Comparison of ENCODE assay signal across 17 cellular contexts in genomic region chr9:15246243-15246642, GRCh38.
DNase-seq lines count a peak whose midpoint lies in the region; ATAC-seq and TF ChIP-seq lines count a peak whose summit lies in the region.
"Had no signal": no experiment of that assay in that cellular context is flagged by ENCODE, and none has a peak within 500 bp of the region (broad histone marks: within the 10 kb centered on the region; RNA-seq: fewer than 3 reads in every experiment).

No MANE protein-coding gene starts in this region.

- BruUV-seq in PC-3 (replicated peaks; lab: Mats Ljungman, UMichigan), result no TSS peak

- H3K4me1 Mint-ChIP-seq in stimulated activated effector memory CD8-positive, alpha-beta T cell treated with anti-CD3 and anti-CD28 coated beads, Interleukin-12 subunit alpha, Interleukin-12 subunit beta, amount 100 ng/mL, for 72 hours, result peaks cover 34% of the 10 kb centered on the region

- 0 out of 2 replicates have a peak overlapping the region, but pooled peaks have one; percentile 13 for H3K4me2 ChIP-seq in PC-3 (ENCODE audit: low read length)

- ATAC-seq in PC-3 (no peak), HG03442 (IDR thresholded peaks at IDR 0.05; ENCODE audit: unreplicated experiment) (no peak)
- peak; percentile 61 for ATAC-seq in stimulated activated effector memory CD8-positive, alpha-beta T cell treated with anti-CD3 and anti-CD28 coated beads, Interleukin-12 subunit alpha, Interleukin-12 subunit beta, amount 100 ng/mL, for 72 hours
- ATAC-seq: Panc1 had no signal

- CTCF ChIA-PET in PC-3 (lab: Charles Lee), result no interaction called here

- H3K4me1 ChIP-seq in HUES48 (ENCODE audit: control insufficient read depth, insufficient read depth, low read length) (peaks cover 36% of the 10 kb centered on the region), PC-3 (ENCODE audit: insufficient read depth, low read length) (peaks cover 11% of the 10 kb centered on the region)
- H3K4me1 ChIP-seq: HAP-1 had no signal

- no peak overlapping the region for H3K4me3 ChIP-seq in HUES48 (ENCODE audit: low read depth, low read length)
- no peak overlapping the region for H3K4me3 ChIP-seq in PC-3 (ENCODE audit: low read length)
- H3K4me3 ChIP-seq: HAP-1 had no signal

- no peaks in the 10 kb centered on the region for H4K20me1 ChIP-seq in PC-3 (ENCODE audit: low read length)

- H3K9ac ChIP-seq in HUES48 (ENCODE audit: low read depth, low read length) (no peak overlapping the region), PC-3 (ENCODE audit: low read length) (no peak overlapping the region)

- TF ChIP-seq CTCF in PC-3 (conservative IDR thresholded peaks at IDR 0.05; ENCODE audit: low read depth, low read length), result no peak
- TF ChIP-seq CTCF in GM10266 (IDR thresholded peaks at IDR 0.05; ENCODE audit: control insufficient read depth, insufficient read depth, low read depth, missing control alignments), result no peak

- H3K27ac Mint-ChIP-seq in stimulated activated effector memory CD8-positive, alpha-beta T cell treated with anti-CD3 and anti-CD28 coated beads, Interleukin-12 subunit alpha, Interleukin-12 subunit beta, amount 100 ng/mL, for 72 hours, result no peak overlapping the region

- peak overlapping the region; percentile 78 for H3K27ac ChIP-seq in HUES48 (ENCODE audit: low read depth, low read length)
- no peak overlapping the region for H3K27ac ChIP-seq in PC-3 (ENCODE audit: low read length)
- peak overlapping the region; percentile 65 for H3K27ac ChIP-seq in epithelial cell of prostate

- intact Hi-C loops in PC-3 (cut with micrococcal nuclease), result no loop called here

- no peaks in the 10 kb centered on the region for H3K9me3 Mint-ChIP-seq in stimulated activated effector memory CD8-positive, alpha-beta T cell treated with anti-CD3 and anti-CD28 coated beads, Interleukin-12 subunit alpha, Interleukin-12 subunit beta, amount 100 ng/mL, for 72 hours
- H3K9me3 Mint-ChIP-seq: CD8-positive, alpha-beta memory T cell had no signal

- H3F3A ChIP-seq in PC-3 (ENCODE audit: low read length, unreplicated experiment), result no peaks in the 10 kb centered on the region

- no peaks in the 10 kb centered on the region for H3K36me3 Mint-ChIP-seq in stimulated activated effector memory CD8-positive, alpha-beta T cell treated with anti-CD3 and anti-CD28 coated beads, Interleukin-12 subunit alpha, Interleukin-12 subunit beta, amount 100 ng/mL, for 72 hours

- POLR2A ChIA-PET in PC-3 (lab: Charles Lee; ENCODE audit: unreplicated experiment), result no interaction called here

- H3K9me3 ChIP-seq in HUES48 (ENCODE audit: control insufficient read depth, insufficient read depth, low read length), result no peaks in the 10 kb centered on the region
- H3K9me3 ChIP-seq in PC-3 (ENCODE audit: low read length), result no peaks in the 10 kb centered on the region
- H3K9me3 ChIP-seq: HAP-1 had no signal

- no peak for DNase-seq in PC-3
- no peak for DNase-seq in epithelial cell of prostate (ENCODE audit: low read depth, low spot score)
- DNase-seq in stimulated activated effector memory CD8-positive, alpha-beta T cell treated with anti-CD3 and anti-CD28 coated beads, Interleukin-12 subunit alpha, Interleukin-12 subunit beta, amount 100 ng/mL, for 72 hours (ENCODE audit: low spot score in 2 of 2), result no peak
- DNase-seq in dedifferentiated amniotic fluid mesenchymal stem cell (ENCODE audit: extremely low spot score), result no peak
- no peak for DNase-seq in GM10266 (ENCODE audit: extremely low spot score)
- DNase-seq: CD8-positive, alpha-beta memory T cell; KBM-7; NCI-H1105; NCI-H1694 treated with DMSO at 0.1 percent for 48 hours; NCI-H2171; NCI-H446 treated with DMSO at 0.1 percent for 48 hours; NCI-H748 treated with DMSO at 0.1 percent for 48 hours; SHP77 treated with DMSO at 0.1 percent for 48 hours had no signal

- H3K27me3 ChIP-seq in HUES48 (ENCODE audit: control insufficient read depth, insufficient read depth, low read length) (no peaks in the 10 kb centered on the region), PC-3 (ENCODE audit: low read length) (no peaks in the 10 kb centered on the region)

- no peaks in the 10 kb centered on the region for H3K36me3 ChIP-seq in HUES48 (ENCODE audit: control insufficient read depth, insufficient read depth, low read length)
- H3K36me3 ChIP-seq in PC-3 (ENCODE audit: low read depth, low read length), result no peaks in the 10 kb centered on the region
- H3K36me3 ChIP-seq: HAP-1 had no signal

- no peaks in the 10 kb centered on the region for H3K9me2 ChIP-seq in PC-3 (replicated peaks; ENCODE audit: low read length)

- no peak overlapping the region for H3K4me3 Mint-ChIP-seq in stimulated activated effector memory CD8-positive, alpha-beta T cell treated with anti-CD3 and anti-CD28 coated beads, Interleukin-12 subunit alpha, Interleukin-12 subunit beta, amount 100 ng/mL, for 72 hours
- H3K4me3 Mint-ChIP-seq: CD8-positive, alpha-beta memory T cell had no signal

- no peaks in the 10 kb centered on the region for H3K79me2 ChIP-seq in PC-3 (ENCODE audit: low read length)

- H2AFZ ChIP-seq in PC-3 (ENCODE audit: low read length), result no peak overlapping the region
